ENCODE assay signal across 31 cellular contexts in the genomic region with DNA sequence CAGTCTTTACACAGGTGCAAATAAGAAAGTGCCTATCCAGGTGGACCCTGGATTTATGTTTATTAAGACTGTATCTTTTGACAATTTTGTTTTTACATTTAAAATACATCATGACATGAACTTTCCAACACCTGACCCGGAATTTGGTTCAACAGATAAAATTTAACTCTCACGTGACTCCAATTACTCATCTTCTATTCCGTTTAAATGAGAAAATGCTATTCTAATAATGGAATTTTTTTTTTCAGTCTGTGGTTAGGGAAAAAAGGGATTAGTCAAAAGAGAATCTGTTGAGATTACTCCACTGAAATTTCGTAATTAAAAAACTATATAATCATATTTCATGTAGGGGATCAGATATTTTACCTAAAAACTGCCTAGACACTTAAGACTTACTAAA. TPM values are rescaled to one million over a fixed set of nuclear protein-coding genes. Genes with fewer than 3 reads are reported as not detected.
DNase-seq lines count a peak whose midpoint lies in the region; ATAC-seq, FAIRE-seq and TF ChIP-seq lines count a peak whose summit lies in the region.
"Had no signal": no experiment of that assay in that cellular context is flagged by ENCODE, and none has a peak within 500 bp of the region (broad histone marks: within the 10 kb centered on the region; RNA-seq: fewer than 3 reads in every experiment).

No MANE protein-coding gene starts in this region.

- FAIRE-seq in GM12878 (lab: Jason Lieb, UNC) = no peak
- FAIRE-seq: HTR-8/SVneo, islet of Langerhans had no signal

- H3K27me3 ChIP-seq in GM12878 (replicated peaks in 1 of 2; ENCODE audit: control insufficient read depth in 2 of 2, insufficient read depth in 2 of 2, low read length in 1 of 2) (no peaks in the 10 kb centered on the region), mucosa of rectum (ENCODE audit: control insufficient read depth in 2 of 2, insufficient read depth in 2 of 2, low read length in 2 of 2) (no peaks in the 10 kb centered on the region), MG63 (no peaks in the 10 kb centered on the region)
- H3K27me3 ChIP-seq: ovary had no signal

- no peak for TF ChIP-seq EP300 in GM12878 (IDR thresholded peaks at IDR 0.05; ENCODE audit: borderline replicate concordance in 1 of 2, control insufficient read depth in 1 of 2, low read depth in 2 of 2, low read length in 2 of 2)

- no peaks in the 10 kb centered on the region for H3K27me3 Mint-ChIP-seq in Calu3 (ENCODE audit: unreplicated experiment)
- H3K27me3 Mint-ChIP-seq in HFFc6 (ENCODE audit: insufficient read depth) = no peaks in the 10 kb centered on the region
- H3K27me3 Mint-ChIP-seq: activated naive CD8-positive, alpha-beta T cell treated with anti-CD3 and anti-CD28 coated beads, Interleukin-2, amount 10 ng/mL, durations not matched to agents 7 days and 5 days; T-helper 17 cell had no signal

- WGBS in GM12878 (ENCODE audit: insufficient coverage, insufficient replicate concordance, low lambda C conversion rate, missing lambda C conversion rate) = 45% methylated on average over 4 of the region's 4 CpGs

- intact Hi-C loops in Calu3 (cut with micrococcal nuclease; ENCODE audit: unreplicated experiment) (loop anchor here (10.0 kb wide), 1 partner anchor 350 kb away; a partner anchor contains a TSS), GM12878 (cut with micrococcal nuclease; ENCODE audit: unreplicated experiment) (loop anchor here (10.0 kb wide), 1 partner anchor 1890 kb away; no protein-coding TSS in a partner anchor)

- H3K9ac ChIP-seq in GM12878 (ENCODE audit: control insufficient read depth, insufficient read depth, low read length) (no peak overlapping the region), mucosa of rectum (ENCODE audit: low read depth in 1 of 2, low read length in 2 of 2) (no peak overlapping the region)
- H3K9ac ChIP-seq: KMS-11 had no signal

- DNase-seq in Calu3 (no peak), HFFc6 (no peak), GM12878 (ENCODE audit: low read depth, low spot score) (no peak), MG63 (no peak), COLO829 (ENCODE audit: low spot score) (no peak)
- DNase-seq: activated CD4-positive, alpha-beta T cell treated with anti-CD3 and anti-CD28 coated beads for 4 hours; activated effector memory CD4-positive, alpha-beta T cell treated with Interleukin-2 at 50 U/mL for 16 hours; activated naive CD8-positive, alpha-beta T cell treated with anti-CD3 and anti-CD28 coated beads, Interleukin-2, amount 10 ng/mL, durations not matched to agents 7 days and 5 days; activated T-cell treated with anti-CD3 and anti-CD28 coated beads for 4 hours; central memory CD4-positive, alpha-beta T cell; mucosa of descending colon; NCI-H146; NCI-H2107; NCI-H446; NCI-H774; ovary; retina; stimulated activated CD4-positive, alpha-beta T cell treated with anti-CD3 and anti-CD28 coated beads, Interleukin-1b, Interleukin-23, amount 100 ng/mL, for 48 hours; T-helper 17 cell; trophoblast cell had no signal

- POLR2A ChIA-PET in GM12878 (lab: Charles Lee) = interaction anchor here (3.0 kb wide), 1 partner anchor 10 kb away, joined by 15 read pairs; a partner anchor contains a TSS

- in situ Hi-C loops in GM12878 (cut with MboI) = no loop called here

- peaks cover 70% of the 10 kb centered on the region for H3K36me3 Mint-ChIP-seq in Calu3 (ENCODE audit: insufficient read depth, unreplicated experiment)
- H3K36me3 Mint-ChIP-seq in HFFc6 (ENCODE audit: low read depth) = no peaks in the 10 kb centered on the region

- H3K9me3 ChIP-seq in GM12878 (replicated peaks; ENCODE audit: control insufficient read depth, insufficient read depth, low read length) = no peaks in the 10 kb centered on the region
- no peaks in the 10 kb centered on the region for H3K9me3 ChIP-seq in mucosa of rectum (ENCODE audit: control insufficient read depth in 2 of 2, low read length in 2 of 2)
- no peaks in the 10 kb centered on the region for H3K9me3 ChIP-seq in MG63
- H3K9me3 ChIP-seq: HAP-1, mucosa of descending colon, ovary had no signal

- H3K4me1 Mint-ChIP-seq in Calu3 (ENCODE audit: low read depth, unreplicated experiment) = peaks cover 84% of the 10 kb centered on the region
- H3K4me1 Mint-ChIP-seq in HFFc6 (ENCODE audit: low read depth) = peaks cover 73% of the 10 kb centered on the region

- no peak for TF ChIP-seq POLR2A in GM12878 (IDR thresholded peaks at IDR 0.05; ENCODE audit: low read depth, low read length)

- no peaks in the 10 kb centered on the region; the same call in 1 of the 2 replicates for H4K20me1 ChIP-seq in GM12878 (ENCODE audit: control insufficient read depth, insufficient read depth)

- RAD21 ChIA-PET in GM12878 (lab: Charles Lee; ENCODE audit: unreplicated experiment) = interaction anchor here (2.3 kb wide), 1 partner anchor 42 kb away, joined by 5 read pairs; no protein-coding TSS in a partner anchor

- CTCF ChIA-PET in Calu3 (lab: Charles Lee) = interaction anchor here (0.7 to 1.1 kb wide), 2 partner anchors 49 to 81 kb away, joined by 3 to 9 read pairs; a partner anchor contains a TSS
- CTCF ChIA-PET in GM12878 (lab: Yijun Ruan, JAX) = interaction anchor here (2.9 to 8.9 kb wide), 2 partner anchors 11 to 24 kb away, joined by 12 to 107 read pairs; a partner anchor contains a TSS

- no TSS peak for BruUV-seq in Calu3 (replicated peaks; lab: Mats Ljungman, UMichigan)
- BruUV-seq in GM12878 (replicated peaks; lab: Mats Ljungman, UMichigan) = no TSS peak

- H3K27ac ChIP-seq in GM12878 (ENCODE audit: control insufficient read depth, insufficient read depth) (no peak overlapping the region), mucosa of rectum (ENCODE audit: low read depth in 2 of 2, low read length in 2 of 2) (peak overlapping the region; percentile 32 to 54)
- H3K27ac ChIP-seq: KMS-11, ovary had no signal

- H3K27ac Mint-ChIP-seq in Calu3 (ENCODE audit: unreplicated experiment) (peak overlapping the region; percentile 64), HFFc6 (no peak overlapping the region; the same call in 1 of the 2 replicates)
- H3K27ac Mint-ChIP-seq: activated naive CD8-positive, alpha-beta T cell treated with anti-CD3 and anti-CD28 coated beads, Interleukin-2, amount 10 ng/mL, durations not matched to agents 7 days and 5 days; CD14-positive monocyte; dendritic cell treated with granulocyte-macrophage colony-stimulating factor and Interleukin-4, amounts not matched to agents 40 ng/mL and 50 ng/mL, for 4 days had no signal

- no peak overlapping the region for H3K4me3 ChIP-seq in GM12878
- H3K4me3 ChIP-seq in mucosa of rectum (ENCODE audit: low read length in 2 of 2) = no peak overlapping the region
- H3K4me3 ChIP-seq in MG63 = no peak overlapping the region
- H3K4me3 ChIP-seq: HAP-1, mucosa of descending colon, ovary, skin epidermis had no signal

- H3K4me1 ChIP-seq in GM12878 (ENCODE audit: control insufficient read depth, insufficient read depth, low read length) = peaks cover 36% of the 10 kb centered on the region
- peaks cover 48 to 69% of the 10 kb centered on the region in 2 donors for H3K4me1 ChIP-seq in mucosa of rectum (ENCODE audit: control insufficient read depth in 2 of 2, insufficient read depth in 2 of 2, low read length in 2 of 2)

- H3K36me3 ChIP-seq in GM12878 (ENCODE audit: control insufficient read depth in 2 of 2, insufficient read depth in 2 of 2, low read length in 1 of 2) = peaks cover 0 to 3% of the 10 kb centered on the region in 2 experiments; a peak in 1 of 4 replicates
- H3K36me3 ChIP-seq in mucosa of rectum (ENCODE audit: control insufficient read depth in 2 of 2, insufficient read depth in 2 of 2, low read length in 2 of 2) = peaks cover 0 to 8% of the 10 kb centered on the region in 2 donors
- H3K36me3 ChIP-seq in MG63 = peaks cover 2% of the 10 kb centered on the region; the same call in 1 of the 2 replicates
- H3K36me3 ChIP-seq: ovary had no signal

- SMC1A ChIA-PET in GM12878 (lab: Charles Lee; ENCODE audit: uncharacterized antibody, unreplicated experiment) = interaction anchor here (0.6 to 7.6 kb wide), 5 partner anchors 10 to 158 kb away, joined by 3 to 64 read pairs (median 3); no protein-coding TSS in a partner anchor

- TF ChIP-seq RAD21 in GM12878 (IDR thresholded peaks at IDR 0.05; ENCODE audit: insufficient read depth, low read depth, low read length) = no peak

- H3K4me3 Mint-ChIP-seq in Calu3 (ENCODE audit: low read depth, unreplicated experiment) (peak overlapping the region; percentile 24), HFFc6 (0 out of 2 replicates have a peak overlapping the region, but pooled peaks have one; percentile 15)
- H3K4me3 Mint-ChIP-seq: activated naive CD8-positive, alpha-beta T cell treated with anti-CD3 and anti-CD28 coated beads, Interleukin-2, amount 10 ng/mL, durations not matched to agents 7 days and 5 days; dendritic cell treated with granulocyte-macrophage colony-stimulating factor and Interleukin-4, amounts not matched to agents 40 ng/mL and 50 ng/mL, for 4 days; nephron; T-helper 17 cell had no signal

- no peak for ATAC-seq in GM12878
- no peak for ATAC-seq in GM21737 (IDR thresholded peaks at IDR 0.05; ENCODE audit: unreplicated experiment)
- ATAC-seq: mucosa of descending colon, SK-N-SH treated with all-trans-retinoic acid at 6 μM for 48 hours, T-helper 17 cell had no signal

- H3K9me3 Mint-ChIP-seq in Calu3 (ENCODE audit: low read depth, unreplicated experiment) (no peaks in the 10 kb centered on the region), HFFc6 (no peaks in the 10 kb centered on the region)
- H3K9me3 Mint-ChIP-seq: activated naive CD8-positive, alpha-beta T cell treated with anti-CD3 and anti-CD28 coated beads, Interleukin-2, amount 10 ng/mL, durations not matched to agents 7 days and 5 days; CD14-positive monocyte; dendritic cell treated with granulocyte-macrophage colony-stimulating factor and Interleukin-4, amounts not matched to agents 40 ng/mL and 50 ng/mL, for 4 days; nephron had no signal

- no peak overlapping the region for H2AFZ ChIP-seq in GM12878 (ENCODE audit: control insufficient read depth, low read depth, low read length)

- H3K4me2 ChIP-seq in GM12878 (ENCODE audit: control insufficient read depth, insufficient read depth) = no peak overlapping the region
- H3K4me2 ChIP-seq: KMS-11 had no signal

- TF ChIP-seq CTCF in Calu3 (IDR thresholded peaks at IDR 0.05; ENCODE audit: unreplicated experiment) = no peak
- TF ChIP-seq CTCF in HFFc6 (IDR thresholded peaks at IDR 0.05) = no peak
- TF ChIP-seq CTCF in GM12878 (IDR thresholded peaks at IDR 0.05 in 2 of 3, conservative IDR thresholded peaks at IDR 0.05 in 1 of 3; ENCODE audit: control insufficient read depth in 2 of 3, extremely low read depth in 1 of 3, insufficient read depth in 1 of 3, low read depth in 3 of 3, low read length in 3 of 3) = no peak

- peaks cover 51% of the 10 kb centered on the region for H3K79me2 ChIP-seq in GM12878 (ENCODE audit: control insufficient read depth, insufficient read depth, low read length)

RNA-seq across cellular contexts. Expression of a gene that starts 11.1 kb away (rescaled TPM):
- total RNA-seq in Calu3 (2022) (104 and 118 TPM in 2 replicates), GM12878 (2014; rRNA removed) (47.5 and 53.3 TPM in 2 replicates), GM12878 (2014; rRNA removed; fragmentation: Illumina TruSeq; extraction: Trizol) (22.3 and 26.5 TPM in 2 replicates), GM12878 (2021) (68.6 and 68.7 TPM in 2 replicates)
- 10 to 100 TPM; 26.4 to 33.1 (median 28.1) TPM for total RNA-seq in HFFc6 (2021; fragmentation: NEBNext Ultra II Directional; extraction: Animal tissue kit (Norgen Biotek cat#: 25700))
- total RNA-seq in GM12878 (2013; cell fraction: nucleolus; rRNA removed) = 54.9 and 58.5 TPM in 2 replicates
- 7.5 TPM for polyA plus RNA-seq in GM12878 (2011; ENCODE audit: low read depth)
- polyA plus RNA-seq in GM12878 (2011; rRNA removed) (11.7 and 13.0 TPM in 2 replicates), GM12878 (2014; fragmentation: Illumina TruSeq; extraction: Trizol) (20.1 and 29.5 TPM in 2 replicates), GM12878 (2014; fragmentation: Nextera tagmentation; extraction: Ambion mirVana) (1 to 10 TPM in 1 of 2 experiments, under 1 TPM in 1; 0.66 to 1.7 TPM), GM12878 (2014; rRNA removed) (54.0 and 63.8 TPM in 2 replicates), GM12878 (2016; fragmentation: Nextera tagmentation; extraction: Ambion mirVana) (10 to 100 TPM; 49.7 to 52.6 TPM)
- 22.7 and 26.9 TPM in 2 replicates for polyA plus RNA-seq in GM12878 (2011; cell fraction: cytosol; rRNA removed)
- 24.3 and 28.7 TPM in 2 replicates for polyA plus RNA-seq in GM12878 (2011; cell fraction: nucleus; rRNA removed)
- 18.5 and 21.4 TPM in 2 replicates for polyA plus RNA-seq in GM12878 (2012)
- 10.7 and 17.4 TPM in 2 replicates for polyA minus RNA-seq in GM12878 (2011; rRNA and poly(A)+ RNA removed)
- 11.3 and 11.4 TPM in 2 replicates for polyA minus RNA-seq in GM12878 (2011; cell fraction: cytosol; rRNA and poly(A)+ RNA removed)
- 8.9 and 18.9 TPM in 2 replicates for polyA minus RNA-seq in GM12878 (2011; cell fraction: nucleus; rRNA and poly(A)+ RNA removed)
- total RNA-seq in MG63 (2014; rRNA removed; shearing (Covaris generic); ENCODE audit: low replicate concordance) = 15.0 and 21.4 TPM in 2 replicates

RNA-seq across cellular contexts. Expression of a gene that starts 49.6 kb away (rescaled TPM):
- total RNA-seq in Calu3 (2022) (234 and 246 TPM in 2 replicates), GM12878 (2014; rRNA removed) (23.3 and 27.7 TPM in 2 replicates), GM12878 (2014; rRNA removed; fragmentation: Illumina TruSeq; extraction: Trizol) (6.9 and 10.2 TPM in 2 replicates), GM12878 (2021) (20.7 and 21.7 TPM in 2 replicates)
- 1 to 10 TPM; 6.7 to 9.8 (median 8.4) TPM for total RNA-seq in HFFc6 (2021; fragmentation: NEBNext Ultra II Directional; extraction: Animal tissue kit (Norgen Biotek cat#: 25700))
- 18.6 and 21.9 TPM in 2 replicates for total RNA-seq in GM12878 (2013; cell fraction: nucleolus; rRNA removed)
- polyA plus RNA-seq in GM12878 (2011; ENCODE audit: low read depth) = 3.2 TPM
- polyA plus RNA-seq in GM12878 (2011; rRNA removed) (1.1 and 1.6 TPM in 2 replicates), GM12878 (2014; fragmentation: Illumina TruSeq; extraction: Trizol) (3.4 and 10.4 TPM in 2 replicates), GM12878 (2014; fragmentation: Nextera tagmentation; extraction: Ambion mirVana) (under 1 TPM; 0.18 to 0.35 TPM), GM12878 (2014; rRNA removed) (19.9 and 20.8 TPM in 2 replicates), GM12878 (2016; fragmentation: Nextera tagmentation; extraction: Ambion mirVana) (10 to 100 TPM; 12.9 to 14.4 TPM)
- polyA plus RNA-seq in GM12878 (2011; cell fraction: cytosol; rRNA removed) = 1.1 and 3.2 TPM in 2 replicates
- polyA plus RNA-seq in GM12878 (2011; cell fraction: nucleus; rRNA removed) = 17.7 and 27.4 TPM in 2 replicates
- polyA plus RNA-seq in GM12878 (2012) = 5.7 and 6.6 TPM in 2 replicates
- polyA minus RNA-seq in GM12878 (2011; rRNA and poly(A)+ RNA removed) = 1.9 and 5.3 TPM in 2 replicates
- 1.1 and 1.2 TPM in 2 replicates for polyA minus RNA-seq in GM12878 (2011; cell fraction: cytosol; rRNA and poly(A)+ RNA removed)
- polyA minus RNA-seq in GM12878 (2011; cell fraction: nucleus; rRNA and poly(A)+ RNA removed) = 3.9 and 4.6 TPM in 2 replicates
- total RNA-seq in MG63 (2014; rRNA removed; shearing (Covaris generic); ENCODE audit: low replicate concordance) = 6.4 and 14.8 TPM in 2 replicates
